In genomic region chr16:85372627-85373372, GRCh38 we compare ENCODE assay signal across 8 cellular contexts.
DNase-seq lines count a peak whose midpoint lies in the region; ATAC-seq and TF ChIP-seq lines count a peak whose summit lies in the region.

No MANE protein-coding gene starts in this region.

- H3K9me3 ChIP-seq in HCT116 (ENCODE audit: control insufficient read depth in 1 of 2, insufficient read depth in 1 of 2, low read depth in 1 of 2, low read length in 2 of 2), result no peaks in the 10 kb centered on the region
- no peaks in the 10 kb centered on the region for H3K9me3 ChIP-seq in RWPE2 (ENCODE audit: severe bottlenecking)
- no peaks in the 10 kb centered on the region for H3K9me3 ChIP-seq in esophagus muscularis mucosa

- RAD21 ChIA-PET in HCT116 (lab: Charles Lee; ENCODE audit: low non-redundant PET in 1 of 2, low total read pairs in 2 of 2, uncharacterized antibody in 2 of 2, unreplicated experiment in 2 of 2), result interaction anchor here in 1 of 2 experiments (1.0 kb wide), 2 partner anchors 18 to 23 kb away, joined by 3 to 4 read pairs; no protein-coding TSS in a partner anchor

- CTCF ChIA-PET in HCT116 (lab: Charles Lee), result interaction anchor here (0.6 to 1.4 kb wide), 7 partner anchors 11 to 43 kb away, joined by 3 to 6 read pairs (median 3); no protein-coding TSS in a partner anchor

- peak overlapping the region; percentile 27; the same call in 1 of the 2 replicates for H3K27ac ChIP-seq in HCT116 (ENCODE audit: low read depth, low read length)
- H3K27ac ChIP-seq in RWPE2 (ENCODE audit: poor library complexity, severe bottlenecking), result peak overlapping the region; percentile 13
- H3K27ac ChIP-seq in esophagus muscularis mucosa (replicated peaks in 1 of 4), result peak overlapping the region; percentile 29 to 72 (median 40)

- DNase-seq in HCT116 (ENCODE audit: low read depth, low spot score) (no peak), RWPE2 (ENCODE audit: low spot score) (no peak), esophagus muscularis mucosa (ENCODE audit: extremely low spot score) (no peak), NCI-H1930 (lab: John Stamatoyannopoulos, UW) (no peak), lower leg skin (ENCODE audit: low spot score in 2 of 2) (no peak), NCI-H446 treated with DMSO at 0.1 percent for 48 hours (lab: John Stamatoyannopoulos, UW) (no peak)
- peak; percentile 67 for DNase-seq in stimulated activated CD8-positive, alpha-beta memory T cell treated with anti-CD3 and anti-CD28 coated beads, Interleukin-4, amount 100 ng/mL, for 48 hours

- no TSS peak for BruUV-seq in HCT116 (replicated peaks; lab: Mats Ljungman, UMichigan)

- no peaks in the 10 kb centered on the region for H3K9me2 ChIP-seq in HCT116 (ENCODE audit: insufficient read depth)

- H3K4me2 ChIP-seq in HCT116 (ENCODE audit: low read length), result peak overlapping the region; percentile 49

- H3K36me3 ChIP-seq in HCT116 (ENCODE audit: control insufficient read depth in 1 of 2, insufficient read depth in 2 of 2, low read length in 2 of 2) (no peaks in the 10 kb centered on the region), RWPE2 (ENCODE audit: low read depth) (no peaks in the 10 kb centered on the region), esophagus muscularis mucosa (no peaks in the 10 kb centered on the region)

- ATAC-seq in HCT116 (peak; percentile 66), RWPE2 (ENCODE audit: low read depth) (peak; percentile 62), GM18511 (IDR thresholded peaks at IDR 0.05; ENCODE audit: unreplicated experiment) (no peak)

- H4K20me1 ChIP-seq in HCT116 (ENCODE audit: insufficient read depth), result no peaks in the 10 kb centered on the region

- no peak overlapping the region for H2AFZ ChIP-seq in HCT116 (ENCODE audit: low read depth, low read length, poor library complexity, severe bottlenecking)

- intact Hi-C loops in HCT116 (cut with micrococcal nuclease), result no loop called here
- intact Hi-C loops in esophagus muscularis mucosa (cut with DNase I), result no loop called here
- intact Hi-C loops in lower leg skin (cut with DNase I; ENCODE audit: low total_unique reads), result no loop called here

- POLR2A ChIA-PET in HCT116 (lab: Charles Lee), result interaction anchor here (0.6 kb wide), 1 partner anchor 219 kb away, joined by 3 read pairs; no protein-coding TSS in a partner anchor

- no peak overlapping the region for H3K4me3 ChIP-seq in HCT116 (replicated peaks in 1 of 2; ENCODE audit: low read depth in 1 of 2, low read length in 2 of 2)
- no peak overlapping the region for H3K4me3 ChIP-seq in RWPE2 (ENCODE audit: severe bottlenecking)
- no peak overlapping the region for H3K4me3 ChIP-seq in esophagus muscularis mucosa
- H3K4me3 ChIP-seq in lower leg skin (ENCODE audit: low read depth, poor library complexity, severe bottlenecking), result no peak overlapping the region

- 74% methylated on average over 14 of the region's 15 CpGs for WGBS in esophagus muscularis mucosa
- WGBS in lower leg skin, 2 donors, result 37 to 45% methylated on average over 13 to 15 of the region's 15 CpGs

- H3K27me3 ChIP-seq in HCT116 (ENCODE audit: insufficient read depth, low read length), result no peaks in the 10 kb centered on the region
- H3K27me3 ChIP-seq in RWPE2 (ENCODE audit: insufficient read depth, poor library complexity, severe bottlenecking), result no peaks in the 10 kb centered on the region
- H3K27me3 ChIP-seq in esophagus muscularis mucosa, result no peaks in the 10 kb centered on the region

- TF ChIP-seq CTCF in HCT116 (IDR thresholded peaks at IDR 0.05 in 2 of 3, conservative IDR thresholded peaks at IDR 0.05 in 1 of 3; ENCODE audit: borderline replicate concordance in 1 of 3, insufficient read depth in 1 of 3, low read depth in 2 of 3, low read length in 2 of 3) (no peak), RWPE2 (IDR thresholded peaks at IDR 0.05; ENCODE audit: poor library complexity, severe bottlenecking) (no peak), esophagus muscularis mucosa (IDR thresholded peaks at IDR 0.05) (no peak), lower leg skin (IDR thresholded peaks at IDR 0.05) (no peak)

- H3K9ac ChIP-seq in HCT116 (ENCODE audit: low read length), result no peak overlapping the region; the same call in 1 of the 2 replicates

- TF ChIP-seq POLR2A in HCT116 (IDR thresholded peaks at IDR 0.05; ENCODE audit: borderline replicate concordance, extremely low read depth, insufficient read depth, insufficient read length), result no peak
- TF ChIP-seq POLR2A in esophagus muscularis mucosa (IDR thresholded peaks at IDR 0.05; ENCODE audit: low read depth), result no peak
- TF ChIP-seq POLR2A in lower leg skin (IDR thresholded peaks at IDR 0.05), result no peak

- H3K4me1 ChIP-seq in HCT116 (ENCODE audit: control insufficient read depth in 1 of 2, insufficient read depth in 2 of 2, low read length in 2 of 2) (peaks cover 16 to 30% of the 10 kb centered on the region in 2 experiments), RWPE2 (ENCODE audit: insufficient read depth, poor library complexity, severe bottlenecking) (peaks cover 21% of the 10 kb centered on the region), esophagus muscularis mucosa (peaks cover 40 to 97% (median 78%) of the 10 kb centered on the region in 4 donors)

- no peak for TF ChIP-seq RAD21 in HCT116 (IDR thresholded peaks at IDR 0.05; ENCODE audit: low read depth)

- TF ChIP-seq EP300 in esophagus muscularis mucosa (IDR thresholded peaks at IDR 0.05), result no peak

- H3K79me2 ChIP-seq in HCT116 (ENCODE audit: insufficient read depth, low read length), result no peaks in the 10 kb centered on the region

TF ChIP-seq in HCT116, 20 proteins besides CTCF, POLR2A, EP300 and RAD21:
- TF ChIP-seq MAX (IDR thresholded peaks at IDR 0.05) (peak; percentile 96), REST (IDR thresholded peaks at IDR 0.05; ENCODE audit: low read depth) (no peak)
TF ChIP-seq in HCT116: peak in this region for 1.
